In the genomic region with DNA sequence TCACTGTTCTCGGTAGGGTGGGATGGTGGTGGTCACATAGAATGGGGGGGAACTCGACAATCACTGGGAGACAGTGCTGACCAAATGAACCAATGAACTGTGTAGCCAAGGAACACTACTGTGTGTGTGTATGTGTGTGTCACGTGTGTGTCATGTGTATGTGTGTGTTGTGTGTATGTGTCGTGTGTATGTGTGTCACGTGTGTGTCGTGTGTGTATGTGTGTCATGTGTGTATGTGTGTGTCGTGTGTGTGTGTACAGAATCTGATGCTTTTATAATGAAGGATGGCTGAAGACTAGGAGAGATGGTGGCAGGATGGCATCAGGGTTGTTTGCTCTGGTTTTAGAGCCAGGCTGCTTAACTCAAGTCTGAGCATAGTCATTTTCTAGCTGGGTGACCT, we compare ENCODE assay signal across 1 cellular context.
TF ChIP-seq lines count a peak whose summit lies in the region.

No MANE protein-coding gene starts in this region.

TF ChIP-seq in K562, 482 proteins besides CTCF, POLR2A, EP300 and RAD21 (continued from another document):
- TF ChIP-seq, protein P1, sequence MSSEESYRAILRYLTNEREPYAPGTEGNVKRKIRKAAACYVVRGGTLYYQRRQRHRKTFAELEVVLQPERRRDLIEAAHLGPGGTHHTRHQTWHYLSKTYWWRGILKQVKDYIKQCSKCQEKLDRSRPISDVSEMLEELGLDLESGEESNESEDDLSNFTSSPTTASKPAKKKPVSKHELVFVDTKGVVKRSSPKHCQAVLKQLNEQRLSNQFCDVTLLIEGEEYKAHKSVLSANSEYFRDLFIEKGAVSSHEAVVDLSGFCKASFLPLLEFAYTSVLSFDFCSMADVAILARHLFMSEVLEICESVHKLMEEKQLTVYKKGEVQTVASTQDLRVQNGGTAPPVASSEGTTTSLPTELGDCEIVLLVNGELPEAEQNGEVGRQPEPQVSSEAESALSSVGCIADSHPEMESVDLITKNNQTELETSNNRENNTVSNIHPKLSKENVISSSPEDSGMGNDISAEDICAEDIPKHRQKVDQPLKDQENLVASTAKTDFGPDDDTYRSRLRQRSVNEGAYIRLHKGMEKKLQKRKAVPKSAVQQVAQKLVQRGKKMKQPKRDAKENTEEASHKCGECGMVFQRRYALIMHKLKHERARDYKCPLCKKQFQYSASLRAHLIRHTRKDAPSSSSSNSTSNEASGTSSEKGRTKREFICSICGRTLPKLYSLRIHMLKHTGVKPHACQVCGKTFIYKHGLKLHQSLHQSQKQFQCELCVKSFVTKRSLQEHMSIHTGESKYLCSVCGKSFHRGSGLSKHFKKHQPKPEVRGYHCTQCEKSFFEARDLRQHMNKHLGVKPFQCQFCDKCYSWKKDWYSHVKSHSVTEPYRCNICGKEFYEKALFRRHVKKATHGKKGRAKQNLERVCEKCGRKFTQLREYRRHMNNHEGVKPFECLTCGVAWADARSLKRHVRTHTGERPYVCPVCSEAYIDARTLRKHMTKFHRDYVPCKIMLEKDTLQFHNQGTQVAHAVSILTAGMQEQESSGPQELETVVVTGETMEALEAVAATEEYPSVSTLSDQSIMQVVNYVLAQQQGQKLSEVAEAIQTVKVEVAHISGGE (CRISPR knock-in tag; IDR thresholded peaks at IDR 0.05), result no peak
- TF ChIP-seq CBFA2T2 (conservative IDR thresholded peaks at IDR 0.05) (no peak), OTX1 (CRISPR knock-in tag; IDR thresholded peaks at IDR 0.05) (peak; percentile 40; the same call in 1 of the 2 replicates), ELF4 (CRISPR knock-in tag; IDR thresholded peaks at IDR 0.05) (0 out of 2 replicates have a peak, but pooled peaks have one; percentile 23), TSC22D4 (tag; IDR thresholded peaks at IDR 0.05) (peak; percentile 82; the same call in 1 of the 2 replicates), RBM25 (IDR thresholded peaks at IDR 0.05; ENCODE audit: low read depth, low read length, severe bottlenecking) (peak; percentile 6), BCOR (IDR thresholded peaks at IDR 0.05) (0 out of 2 replicates have a peak, but pooled peaks have one; percentile 7)
- TF ChIP-seq, protein P2, sequence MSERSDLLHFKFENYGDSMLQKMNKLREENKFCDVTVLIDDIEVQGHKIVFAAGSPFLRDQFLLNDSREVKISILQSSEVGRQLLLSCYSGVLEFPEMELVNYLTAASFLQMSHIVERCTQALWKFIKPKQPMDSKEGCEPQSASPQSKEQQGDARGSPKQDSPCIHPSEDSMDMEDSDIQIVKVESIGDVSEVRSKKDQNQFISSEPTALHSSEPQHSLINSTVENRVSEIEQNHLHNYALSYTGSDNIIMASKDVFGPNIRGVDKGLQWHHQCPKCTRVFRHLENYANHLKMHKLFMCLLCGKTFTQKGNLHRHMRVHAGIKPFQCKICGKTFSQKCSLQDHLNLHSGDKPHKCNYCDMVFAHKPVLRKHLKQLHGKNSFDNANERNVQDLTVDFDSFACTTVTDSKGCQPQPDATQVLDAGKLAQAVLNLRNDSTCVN (CRISPR knock-in tag; IDR thresholded peaks at IDR 0.05), result peak; percentile 35; the same call in 1 of the 2 replicates
